In the genomic region with DNA sequence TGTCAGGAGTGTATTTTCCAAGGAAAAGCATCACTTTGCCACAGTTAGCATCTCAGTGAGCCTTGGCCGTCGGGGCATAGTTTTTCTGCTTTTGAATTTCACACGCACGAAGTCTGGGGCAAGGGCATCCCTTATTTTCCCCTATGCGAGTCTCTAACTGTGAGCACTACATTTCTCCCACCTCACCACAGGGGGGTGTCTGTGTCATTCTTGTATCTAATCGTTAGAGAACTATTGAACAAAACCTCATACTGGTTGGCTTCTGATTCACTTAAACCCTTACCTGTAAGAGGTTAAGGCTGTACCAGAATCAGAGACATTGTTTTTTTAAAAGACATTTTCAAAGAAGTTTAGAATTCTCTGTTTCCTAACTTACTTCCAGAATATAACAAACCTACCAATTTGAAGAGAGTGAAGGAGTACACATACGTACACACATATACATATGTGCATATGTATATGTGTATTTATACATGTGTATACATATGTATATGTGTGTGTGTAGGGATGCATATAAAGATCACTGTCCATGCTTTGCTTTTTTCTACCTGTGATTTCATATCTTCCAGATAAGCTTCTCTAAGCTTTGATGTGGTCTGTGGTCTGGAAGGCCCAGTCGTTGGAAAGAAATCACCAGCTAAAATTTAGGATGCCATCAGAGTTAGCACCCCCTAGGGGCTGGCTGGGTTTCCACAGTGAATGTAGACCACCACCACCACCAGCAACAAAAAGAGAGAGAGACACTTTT, we compare ENCODE assay signal across 8 cellular contexts. TPM values are rescaled to one million over a fixed set of nuclear protein-coding genes. Genes with fewer than 3 reads are reported as not detected.
A peak's percentile ranks its signal among the peaks of the same experiment; 100 is the strongest.
DNase-seq lines count a peak whose midpoint lies in the region; ATAC-seq, FAIRE-seq and TF ChIP-seq lines count a peak whose summit lies in the region.

No MANE protein-coding gene starts in this region.

- FAIRE-seq in GM12891 (lab: Jason Lieb, UNC): peak; percentile 47

- H3K36me3 ChIP-seq in CD4-positive, CD25-positive, alpha-beta regulatory T cell (ENCODE audit: control insufficient read depth, insufficient read depth, low read length): no peaks in the 10 kb centered on the region

- no peak overlapping the region for H3K27ac ChIP-seq in CD4-positive, CD25-positive, alpha-beta regulatory T cell (ENCODE audit: insufficient read depth, low read length, poor library complexity, severe bottlenecking)
- H3K27ac ChIP-seq in RWPE1: no peak overlapping the region

- DNase-seq in CD4-positive, CD25-positive, alpha-beta regulatory T cell: peak in 2 of 3 donors; percentile 15 to 41
- DNase-seq in GM12891 (ENCODE audit: insufficient read length, low spot score) (no peak), RWPE1 (ENCODE audit: low spot score) (peak; percentile 71), fibroblast of the aortic adventitia (ENCODE audit: low read depth) (peak; percentile 32), putamen (ENCODE audit: low spot score) (peak; percentile 39), amniotic stem cell (lab: John Stamatoyannopoulos, UW) (no peak)
- DNase-seq in activated CD4-positive, CD25-positive, alpha-beta regulatory T cell (lab: John Stamatoyannopoulos, UW): no peak

- H3K4me1 Mint-ChIP-seq in CD4-positive, CD25-positive, alpha-beta regulatory T cell: peaks cover 0 to 5% (median 0%) of the 10 kb centered on the region in 4 donors

- H3K4me1 ChIP-seq in CD4-positive, CD25-positive, alpha-beta regulatory T cell (ENCODE audit: control insufficient read depth, insufficient read depth, low read length, poor library complexity, severe bottlenecking): no peaks in the 10 kb centered on the region

- peak overlapping the region in 1 of 3 donors; percentile 31 for H3K27ac Mint-ChIP-seq in CD4-positive, CD25-positive, alpha-beta regulatory T cell

- CTCF ChIA-PET in RWPE1 (lab: Yijun Ruan, JAX): interaction anchor here (0.6 to 1.1 kb wide), 5 partner anchors 9 to 220 kb away, joined by 3 to 7 read pairs (median 4); no protein-coding TSS in a partner anchor

- POLR2A ChIA-PET in RWPE1 (lab: Yijun Ruan, JAX; ENCODE audit: low non-redundant PET): interaction anchor here (0.6 kb wide), 1 partner anchor 1137 kb away, joined by 3 read pairs; no protein-coding TSS in a partner anchor

- TF ChIP-seq POLR2A in GM12891 (IDR thresholded peaks at IDR 0.05; ENCODE audit: low read depth, low read length): no peak

- ATAC-seq in CD4-positive, CD25-positive, alpha-beta regulatory T cell (ENCODE audit: low read depth in 2 of 2): no peak
- ATAC-seq in HG02623 (IDR thresholded peaks at IDR 0.05; ENCODE audit: unreplicated experiment): no peak

- peak; percentile 72 for TF ChIP-seq CTCF in RWPE1 (conservative IDR thresholded peaks at IDR 0.05; ENCODE audit: low read depth)
- peak; percentile 49 for TF ChIP-seq CTCF in fibroblast of the aortic adventitia (IDR thresholded peaks at IDR 0.05; ENCODE audit: insufficient read depth, low read length)

- H3K9me3 Mint-ChIP-seq in CD4-positive, CD25-positive, alpha-beta regulatory T cell: no peaks in the 10 kb centered on the region

- no peak overlapping the region for H3K4me3 ChIP-seq in CD4-positive, CD25-positive, alpha-beta regulatory T cell (ENCODE audit: low read depth, low read length)
- H3K4me3 ChIP-seq in fibroblast of the aortic adventitia (ENCODE audit: low read depth, low read length): no peak overlapping the region

- H3K36me3 Mint-ChIP-seq in CD4-positive, CD25-positive, alpha-beta regulatory T cell: peaks cover 11% of the 10 kb centered on the region

- H3K9me3 ChIP-seq in CD4-positive, CD25-positive, alpha-beta regulatory T cell (ENCODE audit: control insufficient read depth in 2 of 2, low read length in 2 of 2): no peaks in the 10 kb centered on the region

- peaks cover 9% of the 10 kb centered on the region for H3K27me3 Mint-ChIP-seq in CD4-positive, CD25-positive, alpha-beta regulatory T cell

- no peaks in the 10 kb centered on the region for H3K27me3 ChIP-seq in CD4-positive, CD25-positive, alpha-beta regulatory T cell (ENCODE audit: control insufficient read depth, insufficient read depth, low read length)

- H3K4me3 Mint-ChIP-seq in CD4-positive, CD25-positive, alpha-beta regulatory T cell: no peak overlapping the region

TF ChIP-seq in GM12891, 5 proteins besides CTCF, POLR2A, EP300 and RAD21:
- TF ChIP-seq SPI1 (IDR thresholded peaks at IDR 0.05; ENCODE audit: low read depth, low read length) (no peak), PAX5 (IDR thresholded peaks at IDR 0.05; ENCODE audit: insufficient read depth, low read length, severe bottlenecking) (no peak), POU2F2 (IDR thresholded peaks at IDR 0.05; ENCODE audit: low read depth, low read length) (no peak), TAF1 (IDR thresholded peaks at IDR 0.05; ENCODE audit: low read depth, low read length) (no peak), POLR2AphosphoS5 (IDR thresholded peaks at IDR 0.05; ENCODE audit: low read depth, low read length) (no peak)

RNA-seq across cellular contexts. Expression of gene MYZAP, which starts 49.4 kb away (rescaled TPM):
- total RNA-seq in CD4-positive, CD25-positive, alpha-beta regulatory T cell: 0.84 TPM
- 1 to 10 TPM in 3 of 4 donors, under 1 TPM in 1; 0.49 to 3.9 (median 1.8) TPM for polyA plus RNA-seq in CD4-positive, CD25-positive, alpha-beta regulatory T cell
- not detected for polyA plus RNA-seq in GM12891 (2012; ENCODE audit: low read depth, missing spikeins)
- total RNA-seq in fibroblast of the aortic adventitia (ENCODE audit: low replicate concordance): not detected in 2 replicates

Comparison
In these comparisons a context has a peak if more than half of its experiments do, and no peak if none do; other contexts are left out.
1. DNase-seq: peak in CD4-positive, CD25-positive, alpha-beta regulatory T cell (2 of 3), RWPE1 (single experiment), fibroblast of the aortic adventitia (single experiment) and putamen (single experiment); none in GM12891 (single experiment), activated CD4-positive, CD25-positive, alpha-beta regulatory T cell (0 of 4) and amniotic stem cell (single experiment).